ENCODE assay signal across 32 cellular contexts in the genomic region with DNA sequence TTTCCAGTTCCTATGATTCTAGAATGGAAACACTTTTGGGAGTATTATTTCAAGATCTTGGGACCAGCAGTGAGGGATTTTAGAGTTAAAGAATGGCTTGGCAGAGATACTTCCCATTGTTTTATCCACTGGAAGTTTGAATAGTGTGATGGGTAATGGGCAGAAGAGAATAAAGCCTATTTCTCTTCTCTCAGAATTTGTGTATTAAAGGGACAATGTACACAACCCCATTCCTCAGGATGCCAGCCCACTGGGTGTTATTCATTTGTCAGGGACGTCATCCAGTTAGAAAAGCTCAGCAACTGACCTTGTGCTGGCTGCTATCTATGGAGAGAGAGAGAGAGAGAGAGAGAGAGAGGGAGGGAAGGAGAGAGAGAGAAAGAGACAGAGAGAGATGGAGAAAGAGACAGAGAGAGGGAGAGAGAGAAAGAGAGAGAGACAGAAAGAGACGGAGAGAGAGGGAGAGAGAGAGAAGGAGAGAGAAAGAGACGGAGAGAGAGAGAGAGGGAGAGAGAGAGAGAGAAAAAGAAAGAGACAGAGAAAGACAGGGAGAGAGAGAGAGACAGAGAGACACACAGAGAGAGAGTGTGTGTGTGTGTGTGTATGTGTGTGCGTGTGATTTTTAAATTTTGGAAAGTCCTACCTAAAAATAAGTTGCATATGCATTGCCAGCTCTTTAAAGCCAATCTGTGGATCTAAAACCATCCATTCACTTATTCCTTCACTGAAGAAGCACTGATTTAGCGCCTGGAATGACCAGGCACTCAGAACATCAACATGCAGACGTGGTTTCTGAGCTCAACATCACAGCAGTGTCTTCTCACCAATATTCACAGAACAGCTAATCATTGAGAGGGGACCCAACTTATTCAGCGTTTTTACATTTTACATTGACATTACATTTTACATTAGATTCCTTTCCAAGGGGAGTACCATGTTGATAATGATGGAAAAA.
"Had no signal": no experiment of that assay in that cellular context is flagged by ENCODE, and none has a peak within 500 bp of the region (broad histone marks: within the 10 kb centered on the region; RNA-seq: fewer than 3 reads in every experiment).

No MANE protein-coding gene starts in this region.

- H3K4me3 ChIP-seq: colonic mucosa, pancreas, psoas muscle, right atrium auricular region, smooth muscle cell, stomach, testis, transverse colon had no signal

- DNase-seq: activated CD4-positive, alpha-beta memory T cell treated with anti-CD3 and anti-CD28 coated beads for 36 hours; activated CD4-positive, alpha-beta T cell treated with anti-CD3 and anti-CD28 coated beads, Interleukin-2, amount 10 ng/mL, durations not matched to agents 24 days and 14 days; activated CD8-positive, alpha-beta memory T cell treated with anti-CD3 and anti-CD28 coated beads, Interleukin-2, amount 50 U/mL, for 4 hours; activated gamma-delta T cell; activated naive CD4-positive, alpha-beta T cell treated with anti-CD3 and anti-CD28 coated beads, Interleukin-2, amount 10 ng/mL, durations not matched to agents 7 days and 5 days; activated naive CD8-positive, alpha-beta T cell treated with anti-CD3 and anti-CD28 coated beads, Interleukin-2, amount 10 ng/mL, durations not matched to agents 7 days and 5 days; activated T-cell treated with anti-CD3 and anti-CD28 coated beads, Interleukin-2, amount 50 U/mL, for 1 hour; brain microvascular endothelial cell; central memory CD4-positive, alpha-beta T cell; colonic mucosa; effector memory CD4-positive, alpha-beta T cell; foreskin fibroblast; islet precursor cell; left cardiac atrium; mammary epithelial cell; naive thymus-derived CD8-positive, alpha-beta T cell; pancreas; psoas muscle; stimulated activated CD4-positive, alpha-beta T cell treated with anti-CD3 and anti-CD28 coated beads, Interleukin-1b, Interleukin-23, amount 100 ng/mL, for 48 hours; stimulated activated CD4-positive, alpha-beta T cell treated with anti-CD3 and anti-CD28 coated beads, Interleukin-4, amount 100 ng/mL, for 4 hours; stimulated activated CD8-positive, alpha-beta memory T cell treated with anti-CD3 and anti-CD28 coated beads, Interleukin-4, amount 100 ng/mL, for 48 hours; stomach; T-helper 9 cell; testis; transverse colon had no signal

- H3K27me3 Mint-ChIP-seq: activated CD4-positive, alpha-beta memory T cell treated with anti-CD3 and anti-CD28 coated beads for 36 hours; activated CD4-positive, alpha-beta T cell treated with anti-CD3 and anti-CD28 coated beads, Interleukin-2, amount 10 ng/mL, durations not matched to agents 24 days and 14 days; activated naive CD8-positive, alpha-beta T cell treated with anti-CD3 and anti-CD28 coated beads, Interleukin-2, amount 10 ng/mL, durations not matched to agents 7 days and 5 days; stimulated activated memory B cell treated with anti-CD40 and anti-IgM and Interleukin-4, amounts not matched to agents 10 μg/mL and 1 μg/mL and 100 μg/mL, for 72 hours had no signal

- ATAC-seq: left cardiac atrium; naive thymus-derived CD8-positive, alpha-beta T cell; pancreas; stimulated activated memory B cell treated with anti-CD40 and anti-IgM and Interleukin-4, amounts not matched to agents 10 μg/mL and 1 μg/mL and 100 μg/mL, for 72 hours had no signal

- H3K9me3 ChIP-seq: colonic mucosa, pancreas, psoas muscle, right atrium auricular region, stomach, testis, transverse colon had no signal

- H3K27ac Mint-ChIP-seq: activated CD4-positive, alpha-beta memory T cell treated with anti-CD3 and anti-CD28 coated beads for 36 hours; activated CD4-positive, alpha-beta T cell treated with anti-CD3 and anti-CD28 coated beads, Interleukin-2, amount 10 ng/mL, durations not matched to agents 24 days and 14 days; activated naive CD4-positive, alpha-beta T cell treated with anti-CD3 and anti-CD28 coated beads, Interleukin-2, amount 10 ng/mL, durations not matched to agents 7 days and 5 days; activated naive CD8-positive, alpha-beta T cell treated with anti-CD3 and anti-CD28 coated beads, Interleukin-2, amount 10 ng/mL, durations not matched to agents 7 days and 5 days; activated T-helper 1 cell treated with anti-CD3 and anti-CD28 coated beads, Interleukin-12 subunit alpha, Interleukin-12 subunit beta, Interleukin-2, Interleukin-4 antibody, amounts not matched to agents 30 ng/mL and 10 ng/mL and 1 ng/mL, durations not matched to agents 14 hours and 24 hours and 36 hours; mesothelial cell of epicardium; naive thymus-derived CD8-positive, alpha-beta T cell; stimulated activated memory B cell treated with anti-CD40 and anti-IgM and Interleukin-4, amounts not matched to agents 10 μg/mL and 1 μg/mL and 100 μg/mL, for 72 hours had no signal

- H3K36me3 Mint-ChIP-seq: activated CD4-positive, alpha-beta memory T cell treated with anti-CD3 and anti-CD28 coated beads for 36 hours; activated naive CD4-positive, alpha-beta T cell treated with anti-CD3 and anti-CD28 coated beads, Interleukin-2, amount 10 ng/mL, durations not matched to agents 7 days and 5 days; activated naive CD8-positive, alpha-beta T cell treated with anti-CD3 and anti-CD28 coated beads, Interleukin-2, amount 10 ng/mL, durations not matched to agents 7 days and 5 days; mesothelial cell of epicardium; naive thymus-derived CD8-positive, alpha-beta T cell; stimulated activated memory B cell treated with anti-CD40 and anti-IgM and Interleukin-4, amounts not matched to agents 10 μg/mL and 1 μg/mL and 100 μg/mL, for 72 hours had no signal

- H3K9me3 Mint-ChIP-seq: activated CD4-positive, alpha-beta memory T cell treated with anti-CD3 and anti-CD28 coated beads for 36 hours; activated CD4-positive, alpha-beta T cell treated with anti-CD3 and anti-CD28 coated beads, Interleukin-2, amount 10 ng/mL, durations not matched to agents 24 days and 14 days; activated naive CD4-positive, alpha-beta T cell treated with anti-CD3 and anti-CD28 coated beads, Interleukin-2, amount 10 ng/mL, durations not matched to agents 7 days and 5 days; activated naive CD8-positive, alpha-beta T cell treated with anti-CD3 and anti-CD28 coated beads, Interleukin-2, amount 10 ng/mL, durations not matched to agents 7 days and 5 days; activated T-helper 1 cell treated with anti-CD3 and anti-CD28 coated beads, Interleukin-12 subunit alpha, Interleukin-12 subunit beta, Interleukin-2, Interleukin-4 antibody, amounts not matched to agents 30 ng/mL and 10 ng/mL and 1 ng/mL, durations not matched to agents 14 hours and 24 hours and 36 hours; mesothelial cell of epicardium; naive thymus-derived CD8-positive, alpha-beta T cell; neural crest cell; stimulated activated memory B cell treated with anti-CD40 and anti-IgM and Interleukin-4, amounts not matched to agents 10 μg/mL and 1 μg/mL and 100 μg/mL, for 72 hours had no signal

- H3K4me1 ChIP-seq: colonic mucosa, pancreas, right atrium auricular region, stomach, testis, transverse colon had no signal

- H3K4me1 Mint-ChIP-seq: activated CD4-positive, alpha-beta T cell treated with anti-CD3 and anti-CD28 coated beads, Interleukin-2, amount 10 ng/mL, durations not matched to agents 24 days and 14 days; activated naive CD4-positive, alpha-beta T cell treated with anti-CD3 and anti-CD28 coated beads, Interleukin-2, amount 10 ng/mL, durations not matched to agents 7 days and 5 days; activated naive CD8-positive, alpha-beta T cell treated with anti-CD3 and anti-CD28 coated beads, Interleukin-2, amount 10 ng/mL, durations not matched to agents 7 days and 5 days; mesothelial cell of epicardium; naive thymus-derived CD8-positive, alpha-beta T cell; stimulated activated memory B cell treated with anti-CD40 and anti-IgM and Interleukin-4, amounts not matched to agents 10 μg/mL and 1 μg/mL and 100 μg/mL, for 72 hours had no signal

- H3K4me3 Mint-ChIP-seq: activated CD4-positive, alpha-beta memory T cell treated with anti-CD3 and anti-CD28 coated beads for 36 hours; activated CD4-positive, alpha-beta T cell treated with anti-CD3 and anti-CD28 coated beads, Interleukin-2, amount 10 ng/mL, durations not matched to agents 24 days and 14 days; activated naive CD4-positive, alpha-beta T cell treated with anti-CD3 and anti-CD28 coated beads, Interleukin-2, amount 10 ng/mL, durations not matched to agents 7 days and 5 days; activated naive CD8-positive, alpha-beta T cell treated with anti-CD3 and anti-CD28 coated beads, Interleukin-2, amount 10 ng/mL, durations not matched to agents 7 days and 5 days; activated T-helper 1 cell treated with anti-CD3 and anti-CD28 coated beads, Interleukin-12 subunit alpha, Interleukin-12 subunit beta, Interleukin-2, Interleukin-4 antibody, amounts not matched to agents 30 ng/mL and 10 ng/mL and 1 ng/mL, durations not matched to agents 14 hours and 24 hours and 36 hours; mesothelial cell of epicardium; naive thymus-derived CD8-positive, alpha-beta T cell; neural crest cell; stimulated activated memory B cell treated with anti-CD40 and anti-IgM and Interleukin-4, amounts not matched to agents 10 μg/mL and 1 μg/mL and 100 μg/mL, for 72 hours had no signal

- H3K36me3 ChIP-seq: brain microvascular endothelial cell, colonic mucosa, pancreas, right atrium auricular region, stomach, transverse colon had no signal

- H3K27ac ChIP-seq: brain microvascular endothelial cell, colonic mucosa, pancreas, psoas muscle, right atrium auricular region, stomach, testis, transverse colon, VCaP had no signal

- H3K4me2 ChIP-seq: smooth muscle cell had no signal

- H3K27me3 ChIP-seq: brain microvascular endothelial cell, colonic mucosa, pancreas, right atrium auricular region, testis, transverse colon had no signal
